In the genomic region with DNA sequence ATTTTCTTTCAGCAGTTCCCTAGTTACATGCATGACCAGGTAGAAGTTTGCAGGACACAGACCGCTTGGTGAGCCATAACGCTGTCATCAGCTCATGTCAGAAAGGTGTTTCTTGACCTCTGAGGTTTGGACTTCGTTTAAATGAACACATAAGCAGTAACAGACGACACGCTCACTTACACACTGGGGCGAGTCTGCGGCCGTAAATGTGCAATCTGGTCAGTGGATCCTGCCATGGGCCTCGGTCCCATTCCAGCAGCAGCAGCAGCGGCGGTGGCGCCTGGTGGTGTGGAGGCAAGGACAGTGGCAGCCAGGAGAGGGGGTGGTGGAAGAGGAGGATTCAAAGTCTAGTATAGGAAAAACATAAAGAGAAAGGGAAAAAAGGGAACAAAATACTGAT, we compare ENCODE assay signal across 1 cellular context.
TF ChIP-seq lines count a peak whose summit lies in the region.

No MANE protein-coding gene starts in this region.

TF ChIP-seq in GM23338, 12 proteins besides CTCF, POLR2A, EP300 and RAD21 (continued from another document):
- TF ChIP-seq, protein P1, sequence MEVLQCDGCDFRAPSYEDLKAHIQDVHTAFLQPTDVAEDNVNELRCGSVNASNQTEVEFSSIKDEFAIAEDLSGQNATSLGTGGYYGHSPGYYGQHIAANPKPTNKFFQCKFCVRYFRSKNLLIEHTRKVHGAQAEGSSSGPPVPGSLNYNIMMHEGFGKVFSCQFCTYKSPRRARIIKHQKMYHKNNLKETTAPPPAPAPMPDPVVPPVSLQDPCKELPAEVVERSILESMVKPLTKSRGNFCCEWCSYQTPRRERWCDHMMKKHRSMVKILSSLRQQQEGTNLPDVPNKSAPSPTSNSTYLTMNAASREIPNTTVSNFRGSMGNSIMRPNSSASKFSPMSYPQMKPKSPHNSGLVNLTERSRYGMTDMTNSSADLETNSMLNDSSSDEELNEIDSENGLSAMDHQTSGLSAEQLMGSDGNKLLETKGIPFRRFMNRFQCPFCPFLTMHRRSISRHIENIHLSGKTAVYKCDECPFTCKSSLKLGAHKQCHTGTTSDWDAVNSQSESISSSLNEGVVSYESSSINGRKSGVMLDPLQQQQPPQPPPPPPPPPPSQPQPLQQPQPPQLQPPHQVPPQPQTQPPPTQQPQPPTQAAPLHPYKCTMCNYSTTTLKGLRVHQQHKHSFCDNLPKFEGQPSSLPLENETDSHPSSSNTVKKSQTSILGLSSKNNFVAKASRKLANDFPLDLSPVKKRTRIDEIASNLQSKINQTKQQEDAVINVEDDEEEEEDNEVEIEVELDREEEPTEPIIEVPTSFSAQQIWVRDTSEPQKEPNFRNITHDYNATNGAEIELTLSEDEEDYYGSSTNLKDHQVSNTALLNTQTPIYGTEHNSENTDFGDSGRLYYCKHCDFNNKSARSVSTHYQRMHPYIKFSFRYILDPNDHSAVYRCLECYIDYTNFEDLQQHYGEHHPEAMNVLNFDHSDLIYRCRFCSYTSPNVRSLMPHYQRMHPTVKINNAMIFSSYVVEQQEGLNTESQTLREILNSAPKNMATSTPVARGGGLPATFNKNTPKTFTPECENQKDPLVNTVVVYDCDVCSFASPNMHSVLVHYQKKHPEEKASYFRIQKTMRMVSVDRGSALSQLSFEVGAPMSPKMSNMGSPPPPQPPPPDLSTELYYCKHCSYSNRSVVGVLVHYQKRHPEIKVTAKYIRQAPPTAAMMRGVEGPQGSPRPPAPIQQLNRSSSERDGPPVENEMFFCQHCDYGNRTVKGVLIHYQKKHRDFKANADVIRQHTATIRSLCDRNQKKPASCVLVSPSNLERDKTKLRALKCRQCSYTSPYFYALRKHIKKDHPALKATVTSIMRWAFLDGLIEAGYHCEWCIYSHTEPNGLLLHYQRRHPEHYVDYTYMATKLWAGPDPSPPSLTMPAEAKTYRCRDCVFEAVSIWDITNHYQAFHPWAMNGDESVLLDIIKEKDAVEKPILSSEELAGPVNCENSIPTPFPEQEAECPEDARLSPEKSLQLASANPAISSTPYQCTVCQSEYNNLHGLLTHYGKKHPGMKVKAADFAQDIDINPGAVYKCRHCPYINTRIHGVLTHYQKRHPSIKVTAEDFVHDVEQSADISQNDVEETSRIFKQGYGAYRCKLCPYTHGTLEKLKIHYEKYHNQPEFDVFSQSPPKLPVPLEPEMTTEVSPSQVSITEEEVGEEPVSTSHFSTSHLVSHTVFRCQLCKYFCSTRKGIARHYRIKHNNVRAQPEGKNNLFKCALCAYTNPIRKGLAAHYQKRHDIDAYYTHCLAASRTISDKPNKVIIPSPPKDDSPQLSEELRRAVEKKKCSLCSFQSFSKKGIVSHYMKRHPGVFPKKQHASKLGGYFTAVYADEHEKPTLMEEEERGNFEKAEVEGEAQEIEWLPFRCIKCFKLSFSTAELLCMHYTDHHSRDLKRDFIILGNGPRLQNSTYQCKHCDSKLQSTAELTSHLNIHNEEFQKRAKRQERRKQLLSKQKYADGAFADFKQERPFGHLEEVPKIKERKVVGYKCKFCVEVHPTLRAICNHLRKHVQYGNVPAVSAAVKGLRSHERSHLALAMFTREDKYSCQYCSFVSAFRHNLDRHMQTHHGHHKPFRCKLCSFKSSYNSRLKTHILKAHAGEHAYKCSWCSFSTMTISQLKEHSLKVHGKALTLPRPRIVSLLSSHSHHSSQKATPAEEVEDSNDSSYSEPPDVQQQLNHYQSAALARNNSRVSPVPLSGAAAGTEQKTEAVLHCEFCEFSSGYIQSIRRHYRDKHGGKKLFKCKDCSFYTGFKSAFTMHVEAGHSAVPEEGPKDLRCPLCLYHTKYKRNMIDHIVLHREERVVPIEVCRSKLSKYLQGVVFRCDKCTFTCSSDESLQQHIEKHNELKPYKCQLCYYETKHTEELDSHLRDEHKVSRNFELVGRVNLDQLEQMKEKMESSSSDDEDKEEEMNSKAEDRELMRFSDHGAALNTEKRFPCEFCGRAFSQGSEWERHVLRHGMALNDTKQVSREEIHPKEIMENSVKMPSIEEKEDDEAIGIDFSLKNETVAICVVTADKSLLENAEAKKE (CRISPR knock-in tag; IDR thresholded peaks at IDR 0.05): no peak
- TF ChIP-seq EZH2phosphoT487 (IDR thresholded peaks at IDR 0.05; ENCODE audit: unreplicated experiment) (no peak), ZNF331 (CRISPR knock-in tag; IDR thresholded peaks at IDR 0.05; ENCODE audit: low read depth) (no peak)
TF ChIP-seq in GM23338: peak in this region for 0.
